ENCODE assay signal across 18 cellular contexts in the genomic region with DNA sequence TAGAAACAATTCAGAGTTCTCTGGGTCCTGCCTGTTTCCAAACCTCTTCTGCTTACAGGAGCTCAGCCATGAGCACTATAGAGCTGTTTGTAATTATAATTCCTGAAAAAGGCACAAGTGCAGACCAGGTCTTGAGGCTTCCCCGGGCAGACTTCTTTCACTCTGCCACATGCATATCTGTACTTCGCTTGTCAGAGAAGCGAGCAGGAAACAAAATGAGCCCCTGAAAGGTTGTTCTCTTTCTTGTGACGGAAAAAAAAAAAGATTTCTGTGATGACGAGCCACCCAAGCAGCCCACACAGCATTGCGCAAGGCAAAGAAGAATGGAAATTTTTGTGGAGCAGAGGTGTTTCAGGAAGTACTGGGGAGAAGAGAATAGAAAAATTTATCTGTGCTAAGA. TPM values are rescaled to one million over a fixed set of nuclear protein-coding genes. Genes with fewer than 3 reads are reported as not detected.
DNase-seq lines count a peak whose midpoint lies in the region; ATAC-seq, FAIRE-seq and TF ChIP-seq lines count a peak whose summit lies in the region.
"Had no signal": no experiment of that assay in that cellular context is flagged by ENCODE, and none has a peak within 500 bp of the region (broad histone marks: within the 10 kb centered on the region; RNA-seq: fewer than 3 reads in every experiment).

No MANE protein-coding gene starts in this region.

- in situ Hi-C loops in GM12878 (cut with MboI): no loop called here

- H3K4me3 ChIP-seq in GM23338 (no peak overlapping the region), GM12878 (no peak overlapping the region), parathyroid adenoma (ENCODE audit: low read depth, low read length) (no peak overlapping the region), spleen (no peak overlapping the region)
- H3K4me3 ChIP-seq: dorsolateral prefrontal cortex, tibial nerve had no signal

- 14% methylated on average over 6 of the region's 6 CpGs for WGBS in GM12878 (ENCODE audit: insufficient coverage, insufficient replicate concordance, low lambda C conversion rate, missing lambda C conversion rate)
- 36 to 41% (median 41%) methylated on average over 6 of the region's 6 CpGs for WGBS in spleen, 5 donors

- H3K27ac ChIP-seq in GM23338 (ENCODE audit: low read depth) (no peak overlapping the region), GM12878 (ENCODE audit: control insufficient read depth, insufficient read depth) (no peak overlapping the region), parathyroid adenoma (no peak overlapping the region), substantia nigra (ENCODE audit: low read depth, low read length, poor library complexity, severe bottlenecking) (no peak overlapping the region), spleen (no peak overlapping the region)
- H3K27ac ChIP-seq: dorsolateral prefrontal cortex, RWPE1, tibial nerve had no signal

- no peaks in the 10 kb centered on the region for H3F3A ChIP-seq in GM23338 (replicated peaks; ENCODE audit: low read depth)

- BruUV-seq in GM12878 (replicated peaks; lab: Mats Ljungman, UMichigan): TSS peak; percentile 69

- SMC1A ChIA-PET in GM12878 (lab: Charles Lee; ENCODE audit: uncharacterized antibody, unreplicated experiment): interaction anchor here (0.7 to 5.1 kb wide), 20 partner anchors 9 to 207 kb away, joined by 3 to 40 read pairs (median 3); no protein-coding TSS in a partner anchor

- H3K27ac Mint-ChIP-seq in GM23338: no peak overlapping the region

- no peak for TF ChIP-seq RAD21 in GM12878 (IDR thresholded peaks at IDR 0.05; ENCODE audit: insufficient read depth, low read depth, low read length)

- H3K4me2 ChIP-seq in GM23338: 0 out of 2 replicates have a peak overlapping the region, but pooled peaks have one; percentile 41
- H3K4me2 ChIP-seq in GM12878 (ENCODE audit: control insufficient read depth, insufficient read depth): peak overlapping the region; percentile 3; the same call in 1 of the 2 replicates
- no peak overlapping the region for H3K4me2 ChIP-seq in parathyroid adenoma (ENCODE audit: low read length)

- TF ChIP-seq POLR2A in GM12878 (IDR thresholded peaks at IDR 0.05; ENCODE audit: low read depth, low read length) (no peak), spleen (IDR thresholded peaks at IDR 0.05) (no peak)

- H3K4me3 Mint-ChIP-seq in GM23338: no peak overlapping the region

- H3K9ac ChIP-seq in GM12878 (ENCODE audit: control insufficient read depth, insufficient read depth, low read length) (no peak overlapping the region), parathyroid adenoma (no peak overlapping the region)

- H4K20me1 ChIP-seq in GM23338 (replicated peaks; ENCODE audit: insufficient read depth): no peaks in the 10 kb centered on the region
- H4K20me1 ChIP-seq in GM12878 (ENCODE audit: control insufficient read depth, insufficient read depth): no peaks in the 10 kb centered on the region

- peaks cover 38% of the 10 kb centered on the region for H3K4me1 ChIP-seq in GM23338 (ENCODE audit: insufficient read depth)
- H3K4me1 ChIP-seq in GM12878 (ENCODE audit: control insufficient read depth, insufficient read depth, low read length): no peaks in the 10 kb centered on the region
- no peaks in the 10 kb centered on the region for H3K4me1 ChIP-seq in parathyroid adenoma
- no peaks in the 10 kb centered on the region for H3K4me1 ChIP-seq in spleen

- H2AFZ ChIP-seq in GM23338: peak overlapping the region; percentile 83
- H2AFZ ChIP-seq in GM12878 (ENCODE audit: control insufficient read depth, low read depth, low read length): no peak overlapping the region
- peak overlapping the region; percentile 22 for H2AFZ ChIP-seq in parathyroid adenoma

- no peaks in the 10 kb centered on the region for H3K36me3 ChIP-seq in GM23338 (ENCODE audit: insufficient read depth)
- H3K36me3 ChIP-seq in GM12878 (ENCODE audit: control insufficient read depth in 2 of 2, insufficient read depth in 2 of 2, low read length in 1 of 2): no peaks in the 10 kb centered on the region
- H3K36me3 ChIP-seq in parathyroid adenoma (ENCODE audit: control insufficient read depth, insufficient read depth, low read length): no peaks in the 10 kb centered on the region
- no peaks in the 10 kb centered on the region for H3K36me3 ChIP-seq in spleen
- H3K36me3 ChIP-seq: tibial nerve had no signal

- FAIRE-seq in GM12878 (lab: Jason Lieb, UNC): no peak
- FAIRE-seq: astrocyte had no signal

- POLR2A ChIA-PET in GM12878 (lab: Charles Lee): interaction anchor here (0.5 to 2.2 kb wide), 5 partner anchors 12 to 208 kb away, joined by 3 to 5 read pairs (median 3); no protein-coding TSS in a partner anchor

- RAD21 ChIA-PET in GM12878 (lab: Charles Lee; ENCODE audit: unreplicated experiment): interaction anchor here (1.2 to 3.7 kb wide), 11 partner anchors 13 to 207 kb away, joined by 3 to 34 read pairs (median 5); no protein-coding TSS in a partner anchor

- H3K9me3 Mint-ChIP-seq in GM23338: no peaks in the 10 kb centered on the region

- H3K4me1 Mint-ChIP-seq in GM23338: peaks cover 42% of the 10 kb centered on the region

- DNase-seq in GM23338 (ENCODE audit: low spot score): no peak
- DNase-seq in GM12878 (ENCODE audit: low read depth, low spot score): no peak
- DNase-seq in substantia nigra (lab: John Stamatoyannopoulos, UW): no peak
- no peak for DNase-seq in spleen
- DNase-seq in H4 (ENCODE audit: low spot score): no peak
- DNase-seq: activated effector memory CD4-positive, alpha-beta T cell treated with anti-CD3 and anti-CD28 coated beads, Interleukin-2, amount 50 U/mL, for 16 hours; dorsolateral prefrontal cortex; hippocampal formation; stimulated activated CD8-positive, alpha-beta memory T cell treated with anti-CD3 and anti-CD28 coated beads, Interleukin-4, amount 100 ng/mL, for 48 hours had no signal

- CTCF ChIA-PET in GM12878 (lab: Yijun Ruan, JAX): interaction anchor here (0.7 to 1.5 kb wide), 6 partner anchors 10 to 318 kb away, joined by 3 to 6 read pairs (median 4); no protein-coding TSS in a partner anchor

- intact Hi-C loops in GM12878 (cut with micrococcal nuclease; ENCODE audit: unreplicated experiment): loop anchor here (2.0 to 10.0 kb wide), 3 partner anchors 76 to 168 kb away; no protein-coding TSS in a partner anchor
- intact Hi-C loops in spleen (cut with DNase I; ENCODE audit: low total_unique reads): no loop called here

- H3K27me3 ChIP-seq in GM23338 (ENCODE audit: insufficient read depth) (no peaks in the 10 kb centered on the region), GM12878 (replicated peaks in 1 of 2; ENCODE audit: control insufficient read depth in 2 of 2, insufficient read depth in 2 of 2, low read length in 1 of 2) (no peaks in the 10 kb centered on the region), parathyroid adenoma (ENCODE audit: control insufficient read depth, insufficient read depth, low read length) (no peaks in the 10 kb centered on the region), spleen (replicated peaks in 1 of 7) (no peaks in the 10 kb centered on the region)
- H3K27me3 ChIP-seq: tibial nerve had no signal

- H3K79me2 ChIP-seq in GM23338 (replicated peaks; ENCODE audit: insufficient read depth): no peaks in the 10 kb centered on the region
- no peaks in the 10 kb centered on the region for H3K79me2 ChIP-seq in GM12878 (ENCODE audit: control insufficient read depth, insufficient read depth, low read length)
- no peaks in the 10 kb centered on the region for H3K79me2 ChIP-seq in parathyroid adenoma

- H3K9me3 ChIP-seq in GM12878 (replicated peaks; ENCODE audit: control insufficient read depth, insufficient read depth, low read length) (no peaks in the 10 kb centered on the region), parathyroid adenoma (ENCODE audit: control insufficient read depth, low read length) (no peaks in the 10 kb centered on the region), spleen (no peaks in the 10 kb centered on the region)
- H3K9me3 ChIP-seq: tibial nerve had no signal

- TF ChIP-seq EP300 in GM12878 (IDR thresholded peaks at IDR 0.05; ENCODE audit: borderline replicate concordance in 1 of 2, control insufficient read depth in 1 of 2, low read depth in 2 of 2, low read length in 2 of 2): no peak

- H3K9me2 ChIP-seq in GM23338 (ENCODE audit: insufficient read depth): peaks cover 8% of the 10 kb centered on the region; the same call in 1 of the 2 replicates

- no peak for TF ChIP-seq CTCF in GM23338 (conservative IDR thresholded peaks at IDR 0.05; ENCODE audit: low read depth in 2 of 2)
- TF ChIP-seq CTCF in GM12878 (IDR thresholded peaks at IDR 0.05 in 2 of 3, conservative IDR thresholded peaks at IDR 0.05 in 1 of 3; ENCODE audit: control insufficient read depth in 2 of 3, extremely low read depth in 1 of 3, insufficient read depth in 1 of 3, low read depth in 3 of 3, low read length in 3 of 3): no peak
- no peak for TF ChIP-seq CTCF in parathyroid adenoma (IDR thresholded peaks at IDR 0.05)
- TF ChIP-seq CTCF in spleen (IDR thresholded peaks at IDR 0.05 in 8 of 11, conservative IDR thresholded peaks at IDR 0.05 in 3 of 11): no peak

- peak; percentile 24 for ATAC-seq in GM18867 (IDR thresholded peaks at IDR 0.05; ENCODE audit: unreplicated experiment)
- ATAC-seq in GM23338: peak; percentile 54
- ATAC-seq in GM12878: peak; percentile 55
- no peak for ATAC-seq in GM18909 (IDR thresholded peaks at IDR 0.05; ENCODE audit: poor library complexity, unreplicated experiment)

- H3K36me3 Mint-ChIP-seq in GM23338 (ENCODE audit: low read depth): no peaks in the 10 kb centered on the region

- H3K27me3 Mint-ChIP-seq in GM23338 (ENCODE audit: insufficient read depth, low read depth, poor library complexity): no peaks in the 10 kb centered on the region

RNA-seq across cellular contexts. Expression of a gene that starts 53.9 kb away (rescaled TPM):
- total RNA-seq in GM23338 (2014; rRNA removed; shearing (Covaris generic)): not detected in 2 replicates
- polyA plus RNA-seq in GM23338 (2016; fragmentation: Nextera tagmentation; extraction: Ambion mirVana) (not detected in 2 replicates), GM12878 (2011; rRNA removed) (19.4 and 30.7 TPM in 2 replicates), GM12878 (2014; fragmentation: Illumina TruSeq; extraction: Trizol) (not detected in 2 replicates), GM12878 (2014; fragmentation: Nextera tagmentation; extraction: Ambion mirVana) (under 1 TPM; 0.11 to 0.26 TPM), GM12878 (2014; rRNA removed) (not detected in 2 replicates), GM12878 (2016; fragmentation: Nextera tagmentation; extraction: Ambion mirVana) (not detected), spleen (not detected)
- total RNA-seq in GM12878 (2013; cell fraction: nucleolus; rRNA removed): not detected in 2 replicates
- total RNA-seq in GM12878 (2014; rRNA removed) (0.49 TPM in 1 of 2 replicates, not detected in the other), GM12878 (2014; rRNA removed; fragmentation: Illumina TruSeq; extraction: Trizol) (not detected in 2 replicates), GM12878 (2021) (not detected in 2 replicates), spleen (not detected)
- not detected for polyA plus RNA-seq in GM12878 (2011; ENCODE audit: low read depth)
- polyA plus RNA-seq in GM12878 (2011; cell fraction: cytosol; rRNA removed): 2.8 and 3.8 TPM in 2 replicates
- 9.2 and 10.1 TPM in 2 replicates for polyA plus RNA-seq in GM12878 (2011; cell fraction: nucleus; rRNA removed)
- not detected in 2 replicates for polyA plus RNA-seq in GM12878 (2012)
- 1.7 and 1.9 TPM in 2 replicates for polyA minus RNA-seq in GM12878 (2011; rRNA and poly(A)+ RNA removed)
- not detected in 2 replicates for polyA minus RNA-seq in GM12878 (2011; cell fraction: cytosol; rRNA and poly(A)+ RNA removed)
- 0.86 TPM in 1 of 2 replicates, not detected in the other for polyA minus RNA-seq in GM12878 (2011; cell fraction: nucleus; rRNA and poly(A)+ RNA removed)
- not detected in 2 replicates for total RNA-seq in H4 (2014; rRNA removed; shearing (Covaris generic))
- total RNA-seq: astrocyte, dorsolateral prefrontal cortex, left lobe of liver, M059J, pulmonary artery endothelial cell, tibial nerve had no signal
